Comparison of ENCODE assay signal across 1 cellular context in the genomic region with DNA sequence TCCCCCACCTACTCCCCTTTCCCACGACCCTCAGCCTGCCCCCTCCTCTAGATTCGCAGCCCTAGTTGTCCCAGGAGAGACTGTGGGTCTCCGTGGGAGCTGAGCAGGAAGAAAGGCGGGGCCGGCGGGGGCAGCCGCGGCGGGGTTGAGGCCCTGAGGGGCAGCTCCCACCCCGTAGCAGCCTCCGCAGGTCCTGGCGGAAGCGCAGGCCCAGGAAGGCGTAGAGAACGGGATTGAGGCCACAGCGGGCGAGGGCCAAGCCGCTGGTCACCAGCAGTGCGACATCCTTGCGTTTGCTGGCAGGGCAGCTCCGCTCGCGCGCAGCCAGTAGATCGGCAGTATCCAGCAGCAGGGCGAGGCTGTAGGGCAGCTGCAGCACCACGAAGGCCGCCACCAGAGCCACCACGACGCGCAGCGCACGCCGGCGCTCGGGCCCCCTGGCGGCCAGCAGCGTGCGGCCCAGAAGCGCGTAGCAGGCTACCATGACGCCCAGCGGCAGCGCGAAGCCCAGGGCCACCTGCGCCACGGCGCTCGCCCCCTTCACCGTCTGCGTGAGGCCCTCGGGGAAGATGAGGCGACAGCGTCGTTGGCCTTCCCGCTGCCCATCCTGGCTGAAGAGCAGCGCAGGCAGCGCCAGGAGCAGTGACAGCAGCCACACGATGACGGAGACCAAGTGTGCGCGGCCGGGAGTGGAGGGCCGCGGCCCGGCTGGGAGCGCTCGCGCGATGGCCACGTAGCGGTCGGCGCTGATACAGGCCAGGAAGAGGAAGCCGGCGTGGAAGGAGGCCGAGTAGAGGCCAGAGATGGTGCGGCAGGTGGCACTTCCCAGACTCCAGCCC.
TF ChIP-seq lines count a peak whose summit lies in the region.

No MANE protein-coding gene starts in this region.

TF ChIP-seq in GM23338, 12 proteins besides CTCF, POLR2A, EP300 and RAD21:
- TF ChIP-seq, protein P1, sequence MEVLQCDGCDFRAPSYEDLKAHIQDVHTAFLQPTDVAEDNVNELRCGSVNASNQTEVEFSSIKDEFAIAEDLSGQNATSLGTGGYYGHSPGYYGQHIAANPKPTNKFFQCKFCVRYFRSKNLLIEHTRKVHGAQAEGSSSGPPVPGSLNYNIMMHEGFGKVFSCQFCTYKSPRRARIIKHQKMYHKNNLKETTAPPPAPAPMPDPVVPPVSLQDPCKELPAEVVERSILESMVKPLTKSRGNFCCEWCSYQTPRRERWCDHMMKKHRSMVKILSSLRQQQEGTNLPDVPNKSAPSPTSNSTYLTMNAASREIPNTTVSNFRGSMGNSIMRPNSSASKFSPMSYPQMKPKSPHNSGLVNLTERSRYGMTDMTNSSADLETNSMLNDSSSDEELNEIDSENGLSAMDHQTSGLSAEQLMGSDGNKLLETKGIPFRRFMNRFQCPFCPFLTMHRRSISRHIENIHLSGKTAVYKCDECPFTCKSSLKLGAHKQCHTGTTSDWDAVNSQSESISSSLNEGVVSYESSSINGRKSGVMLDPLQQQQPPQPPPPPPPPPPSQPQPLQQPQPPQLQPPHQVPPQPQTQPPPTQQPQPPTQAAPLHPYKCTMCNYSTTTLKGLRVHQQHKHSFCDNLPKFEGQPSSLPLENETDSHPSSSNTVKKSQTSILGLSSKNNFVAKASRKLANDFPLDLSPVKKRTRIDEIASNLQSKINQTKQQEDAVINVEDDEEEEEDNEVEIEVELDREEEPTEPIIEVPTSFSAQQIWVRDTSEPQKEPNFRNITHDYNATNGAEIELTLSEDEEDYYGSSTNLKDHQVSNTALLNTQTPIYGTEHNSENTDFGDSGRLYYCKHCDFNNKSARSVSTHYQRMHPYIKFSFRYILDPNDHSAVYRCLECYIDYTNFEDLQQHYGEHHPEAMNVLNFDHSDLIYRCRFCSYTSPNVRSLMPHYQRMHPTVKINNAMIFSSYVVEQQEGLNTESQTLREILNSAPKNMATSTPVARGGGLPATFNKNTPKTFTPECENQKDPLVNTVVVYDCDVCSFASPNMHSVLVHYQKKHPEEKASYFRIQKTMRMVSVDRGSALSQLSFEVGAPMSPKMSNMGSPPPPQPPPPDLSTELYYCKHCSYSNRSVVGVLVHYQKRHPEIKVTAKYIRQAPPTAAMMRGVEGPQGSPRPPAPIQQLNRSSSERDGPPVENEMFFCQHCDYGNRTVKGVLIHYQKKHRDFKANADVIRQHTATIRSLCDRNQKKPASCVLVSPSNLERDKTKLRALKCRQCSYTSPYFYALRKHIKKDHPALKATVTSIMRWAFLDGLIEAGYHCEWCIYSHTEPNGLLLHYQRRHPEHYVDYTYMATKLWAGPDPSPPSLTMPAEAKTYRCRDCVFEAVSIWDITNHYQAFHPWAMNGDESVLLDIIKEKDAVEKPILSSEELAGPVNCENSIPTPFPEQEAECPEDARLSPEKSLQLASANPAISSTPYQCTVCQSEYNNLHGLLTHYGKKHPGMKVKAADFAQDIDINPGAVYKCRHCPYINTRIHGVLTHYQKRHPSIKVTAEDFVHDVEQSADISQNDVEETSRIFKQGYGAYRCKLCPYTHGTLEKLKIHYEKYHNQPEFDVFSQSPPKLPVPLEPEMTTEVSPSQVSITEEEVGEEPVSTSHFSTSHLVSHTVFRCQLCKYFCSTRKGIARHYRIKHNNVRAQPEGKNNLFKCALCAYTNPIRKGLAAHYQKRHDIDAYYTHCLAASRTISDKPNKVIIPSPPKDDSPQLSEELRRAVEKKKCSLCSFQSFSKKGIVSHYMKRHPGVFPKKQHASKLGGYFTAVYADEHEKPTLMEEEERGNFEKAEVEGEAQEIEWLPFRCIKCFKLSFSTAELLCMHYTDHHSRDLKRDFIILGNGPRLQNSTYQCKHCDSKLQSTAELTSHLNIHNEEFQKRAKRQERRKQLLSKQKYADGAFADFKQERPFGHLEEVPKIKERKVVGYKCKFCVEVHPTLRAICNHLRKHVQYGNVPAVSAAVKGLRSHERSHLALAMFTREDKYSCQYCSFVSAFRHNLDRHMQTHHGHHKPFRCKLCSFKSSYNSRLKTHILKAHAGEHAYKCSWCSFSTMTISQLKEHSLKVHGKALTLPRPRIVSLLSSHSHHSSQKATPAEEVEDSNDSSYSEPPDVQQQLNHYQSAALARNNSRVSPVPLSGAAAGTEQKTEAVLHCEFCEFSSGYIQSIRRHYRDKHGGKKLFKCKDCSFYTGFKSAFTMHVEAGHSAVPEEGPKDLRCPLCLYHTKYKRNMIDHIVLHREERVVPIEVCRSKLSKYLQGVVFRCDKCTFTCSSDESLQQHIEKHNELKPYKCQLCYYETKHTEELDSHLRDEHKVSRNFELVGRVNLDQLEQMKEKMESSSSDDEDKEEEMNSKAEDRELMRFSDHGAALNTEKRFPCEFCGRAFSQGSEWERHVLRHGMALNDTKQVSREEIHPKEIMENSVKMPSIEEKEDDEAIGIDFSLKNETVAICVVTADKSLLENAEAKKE (CRISPR knock-in tag; IDR thresholded peaks at IDR 0.05), result no peak
- peak; percentile 84 for TF ChIP-seq CREB1 (CRISPR knock-in tag; IDR thresholded peaks at IDR 0.05; ENCODE audit: low read depth)
- no peak for TF ChIP-seq NANOG (IDR thresholded peaks at IDR 0.05; ENCODE audit: borderline replicate concordance)
- TF ChIP-seq STAT1 (IDR thresholded peaks at IDR 0.05; ENCODE audit: unreplicated experiment), result no peak
- TF ChIP-seq ZNF114 (CRISPR knock-in tag; IDR thresholded peaks at IDR 0.05), result no peak
- TF ChIP-seq JUNB (IDR thresholded peaks at IDR 0.05; ENCODE audit: unreplicated experiment), result no peak
- no peak for TF ChIP-seq EZH2 (IDR thresholded peaks at IDR 0.05; ENCODE audit: low read depth, unreplicated experiment)
- TF ChIP-seq, protein P2, sequence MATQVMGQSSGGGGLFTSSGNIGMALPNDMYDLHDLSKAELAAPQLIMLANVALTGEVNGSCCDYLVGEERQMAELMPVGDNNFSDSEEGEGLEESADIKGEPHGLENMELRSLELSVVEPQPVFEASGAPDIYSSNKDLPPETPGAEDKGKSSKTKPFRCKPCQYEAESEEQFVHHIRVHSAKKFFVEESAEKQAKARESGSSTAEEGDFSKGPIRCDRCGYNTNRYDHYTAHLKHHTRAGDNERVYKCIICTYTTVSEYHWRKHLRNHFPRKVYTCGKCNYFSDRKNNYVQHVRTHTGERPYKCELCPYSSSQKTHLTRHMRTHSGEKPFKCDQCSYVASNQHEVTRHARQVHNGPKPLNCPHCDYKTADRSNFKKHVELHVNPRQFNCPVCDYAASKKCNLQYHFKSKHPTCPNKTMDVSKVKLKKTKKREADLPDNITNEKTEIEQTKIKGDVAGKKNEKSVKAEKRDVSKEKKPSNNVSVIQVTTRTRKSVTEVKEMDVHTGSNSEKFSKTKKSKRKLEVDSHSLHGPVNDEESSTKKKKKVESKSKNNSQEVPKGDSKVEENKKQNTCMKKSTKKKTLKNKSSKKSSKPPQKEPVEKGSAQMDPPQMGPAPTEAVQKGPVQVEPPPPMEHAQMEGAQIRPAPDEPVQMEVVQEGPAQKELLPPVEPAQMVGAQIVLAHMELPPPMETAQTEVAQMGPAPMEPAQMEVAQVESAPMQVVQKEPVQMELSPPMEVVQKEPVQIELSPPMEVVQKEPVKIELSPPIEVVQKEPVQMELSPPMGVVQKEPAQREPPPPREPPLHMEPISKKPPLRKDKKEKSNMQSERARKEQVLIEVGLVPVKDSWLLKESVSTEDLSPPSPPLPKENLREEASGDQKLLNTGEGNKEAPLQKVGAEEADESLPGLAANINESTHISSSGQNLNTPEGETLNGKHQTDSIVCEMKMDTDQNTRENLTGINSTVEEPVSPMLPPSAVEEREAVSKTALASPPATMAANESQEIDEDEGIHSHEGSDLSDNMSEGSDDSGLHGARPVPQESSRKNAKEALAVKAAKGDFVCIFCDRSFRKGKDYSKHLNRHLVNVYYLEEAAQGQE (IDR thresholded peaks at IDR 0.05; ENCODE audit: unreplicated experiment), result no peak
- TF ChIP-seq POLR2AphosphoS5 (IDR thresholded peaks at IDR 0.05; ENCODE audit: low read depth), result peak; percentile 47; the same call in 1 of the 2 replicates
- no peak for TF ChIP-seq ZNF331 (CRISPR knock-in tag; IDR thresholded peaks at IDR 0.05; ENCODE audit: low read depth)
- no peak for TF ChIP-seq ETS1 (IDR thresholded peaks at IDR 0.05)
- TF ChIP-seq EZH2phosphoT487 (IDR thresholded peaks at IDR 0.05; ENCODE audit: unreplicated experiment), result no peak
